In genomic region chr18:37430346-37431076, GRCh38 we compare ENCODE assay signal across 1 cellular context.
TF ChIP-seq lines count a peak whose summit lies in the region.

No MANE protein-coding gene starts in this region.

TF ChIP-seq in K562, 482 proteins besides CTCF, POLR2A, EP300 and RAD21 (continued from another document):
- TF ChIP-seq ZMIZ1 (IDR thresholded peaks at IDR 0.05; ENCODE audit: low read depth in 2 of 2, low read length in 2 of 2) = no peak
- no peak for TF ChIP-seq ZNF384 (IDR thresholded peaks at IDR 0.05; ENCODE audit: low read depth, low read length)
- TF ChIP-seq XRCC5 (IDR thresholded peaks at IDR 0.05; ENCODE audit: low read depth, low read length) = no peak
- TF ChIP-seq CBFA2T3 (IDR thresholded peaks at IDR 0.05) = no peak
- no peak for TF ChIP-seq ATF4 (CRISPR knock-in tag; IDR thresholded peaks at IDR 0.05)
- TF ChIP-seq BRD9 (IDR thresholded peaks at IDR 0.05; ENCODE audit: low read depth, partially characterized antibody) = no peak
- TF ChIP-seq PATZ1 (CRISPR knock-in tag; IDR thresholded peaks at IDR 0.05; ENCODE audit: borderline replicate concordance) = no peak
